In the genomic region with DNA sequence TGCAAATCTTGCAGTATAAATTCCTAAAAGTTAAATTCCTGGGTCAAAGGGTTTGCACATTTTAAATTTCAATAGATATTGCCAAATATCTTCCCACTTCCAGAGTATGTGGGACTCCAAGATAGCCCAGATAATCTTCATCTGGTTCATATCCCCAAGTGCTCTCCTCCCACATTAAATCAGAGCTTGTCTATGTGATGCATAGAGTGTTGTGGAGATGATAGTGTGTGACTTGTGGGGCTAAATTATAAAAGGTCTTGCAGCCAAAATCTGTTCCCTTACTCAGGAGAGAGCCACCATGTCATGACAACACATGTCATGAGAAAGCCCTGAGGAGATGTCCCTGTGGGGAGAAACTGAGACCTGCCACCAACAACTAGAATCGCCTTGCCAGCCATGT, we compare ENCODE assay signal across 29 cellular contexts.
"Had no signal": no experiment of that assay in that cellular context is flagged by ENCODE, and none has a peak within 500 bp of the region (broad histone marks: within the 10 kb centered on the region; RNA-seq: fewer than 3 reads in every experiment).

No MANE protein-coding gene starts in this region.

- H3K9me3 ChIP-seq: colonic mucosa, esophagus muscularis mucosa, esophagus squamous epithelium, gastrocnemius medialis, gastroesophageal sphincter, heart left ventricle, heart right ventricle had no signal

- H3K27me3 Mint-ChIP-seq: dendritic cell treated with granulocyte-macrophage colony-stimulating factor and Interleukin-4, amounts not matched to agents 40 ng/mL and 50 ng/mL, for 4 days had no signal

- FAIRE-seq: colon, endometrium, endothelial cell of umbilical vein, frontal cortex had no signal

- H3K27ac Mint-ChIP-seq: dendritic cell treated with granulocyte-macrophage colony-stimulating factor and Interleukin-4, amounts not matched to agents 40 ng/mL and 50 ng/mL, for 4 days; effector memory CD8-positive, alpha-beta T cell; endodermal cell had no signal

- H3K27ac ChIP-seq: colonic mucosa, coronary artery, dorsolateral prefrontal cortex, epithelial cell of prostate, esophagus muscularis mucosa, esophagus squamous epithelium, foreskin keratinocyte, gastrocnemius medialis, gastroesophageal sphincter, heart left ventricle, heart right ventricle had no signal

- H3K4me1 ChIP-seq: colonic mucosa, esophagus muscularis mucosa, esophagus squamous epithelium, foreskin keratinocyte, gastrocnemius medialis, gastroesophageal sphincter, heart left ventricle, heart right ventricle had no signal

- ATAC-seq: effector memory CD8-positive, alpha-beta T cell; esophagus mucosa; foreskin keratinocyte; gastrocnemius medialis; gastroesophageal sphincter; heart left ventricle; heart right ventricle had no signal

- H3K9me3 Mint-ChIP-seq: dendritic cell treated with granulocyte-macrophage colony-stimulating factor and Interleukin-4, amounts not matched to agents 40 ng/mL and 50 ng/mL, for 4 days; effector memory CD8-positive, alpha-beta T cell; endodermal cell had no signal

- DNase-seq: colonic mucosa; cortex of kidney; dermis blood vessel endothelial cell; dorsolateral prefrontal cortex; effector CD4-positive, alpha-beta T cell; effector CD8-positive, alpha-beta T cell; effector memory CD4-positive, alpha-beta T cell; effector memory CD8-positive, alpha-beta T cell; endodermal cell; erythroblast; esophagus squamous epithelium; foreskin fibroblast; foreskin keratinocyte; foreskin melanocyte; gastrocnemius medialis; glutamatergic neuron; head of caudate nucleus; heart left ventricle; heart right ventricle had no signal

- H3K36me3 ChIP-seq: colonic mucosa, esophagus muscularis mucosa, esophagus squamous epithelium, gastrocnemius medialis, gastroesophageal sphincter, heart left ventricle, heart right ventricle had no signal

- H3K4me3 Mint-ChIP-seq: dendritic cell treated with granulocyte-macrophage colony-stimulating factor and Interleukin-4, amounts not matched to agents 40 ng/mL and 50 ng/mL, for 4 days; effector memory CD8-positive, alpha-beta T cell; endodermal cell had no signal

- H3K4me3 ChIP-seq: colonic mucosa, coronary artery, dorsolateral prefrontal cortex, esophagus muscularis mucosa, esophagus squamous epithelium, gastrocnemius medialis, gastroesophageal sphincter, heart left ventricle, heart right ventricle had no signal

- H3K27me3 ChIP-seq: colonic mucosa, esophagus muscularis mucosa, esophagus squamous epithelium, foreskin keratinocyte, gastrocnemius medialis, gastroesophageal sphincter, heart left ventricle, heart right ventricle had no signal
